Comparison of ENCODE assay signal across 8 cellular contexts in the genomic region with DNA sequence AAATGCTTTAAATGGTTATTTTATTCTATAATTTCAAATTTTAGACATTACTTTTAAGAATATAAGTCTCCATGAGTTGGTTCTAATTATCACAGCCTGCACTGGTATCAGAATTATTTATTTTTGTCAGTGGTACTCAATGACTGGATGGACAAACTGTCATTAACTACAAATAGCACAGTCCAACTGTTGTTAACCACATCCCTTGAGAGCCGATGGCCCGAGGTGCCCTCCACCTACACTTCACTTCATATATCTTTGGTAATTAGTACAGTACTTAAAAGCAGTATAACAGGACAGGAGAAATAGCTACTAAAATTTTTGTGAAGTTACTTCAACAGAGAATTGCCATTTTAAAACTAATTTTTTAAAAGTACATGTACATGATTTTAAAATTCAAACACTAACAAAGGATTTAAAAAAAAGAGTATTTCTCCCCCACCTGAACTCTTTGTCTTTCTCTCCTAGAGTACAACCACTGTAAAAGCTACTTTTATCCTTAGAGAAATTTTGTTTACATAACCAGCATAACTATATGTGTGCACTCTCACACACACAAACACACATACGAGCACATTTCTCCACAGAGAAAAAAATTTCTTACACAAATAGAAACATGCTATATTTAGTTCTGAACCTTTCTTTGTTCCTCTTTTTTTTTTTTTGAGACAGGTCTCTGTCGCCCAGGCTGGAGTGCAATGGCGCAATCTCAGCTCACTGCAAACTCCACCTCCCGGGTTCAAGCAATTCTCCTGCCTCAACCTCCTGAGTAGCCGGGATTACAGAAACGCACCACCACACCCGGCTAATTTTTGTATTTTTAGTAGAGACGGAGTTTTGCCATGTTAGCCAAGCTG. TPM values are rescaled to one million over a fixed set of nuclear protein-coding genes. Genes with fewer than 3 reads are reported as not detected.
A peak's percentile ranks its signal among the peaks of the same experiment; 100 is the strongest.
DNase-seq lines count a peak whose midpoint lies in the region; ATAC-seq lines count a peak whose summit lies in the region.

No MANE protein-coding gene starts in this region.

- peaks cover 57% of the 10 kb centered on the region for H3K36me3 ChIP-seq in Karpas-422 (ENCODE audit: insufficient read depth, low read length)

- intact Hi-C loops in right cardiac atrium (cut with DNase I), result no loop called here

- DNase-seq in Karpas-422, result peak; percentile 79
- peak in 1 of 3 donors; percentile 54 for DNase-seq in right cardiac atrium
- DNase-seq in NCI-H748 treated with DMSO at 0.1 percent for 48 hours (lab: John Stamatoyannopoulos, UW), result no peak
- no peak for DNase-seq in NK-92 (lab: John Stamatoyannopoulos, UW; ENCODE audit: unreplicated experiment)
- no peak for DNase-seq in NCI-H2081 (lab: John Stamatoyannopoulos, UW)
- no peak for DNase-seq in epidermal melanocyte (ENCODE audit: insufficient read length, low spot score)

- H3K79me2 ChIP-seq in Karpas-422 (ENCODE audit: low read length), result peaks cover 98% of the 10 kb centered on the region

- H3K9ac ChIP-seq in Karpas-422 (ENCODE audit: low read length), result peak overlapping the region; percentile 63

- peak overlapping the region; percentile 63 for H3K4me3 ChIP-seq in Karpas-422 (ENCODE audit: low read length)
- H3K4me3 ChIP-seq in right cardiac atrium (ENCODE audit: low read length), result no peak overlapping the region

- peak overlapping the region; percentile 87 for H3K27ac ChIP-seq in Karpas-422 (ENCODE audit: low read length)
- no peak overlapping the region for H3K27ac ChIP-seq in right cardiac atrium (ENCODE audit: low read length)

- peaks cover 66% of the 10 kb centered on the region for H3K4me1 ChIP-seq in Karpas-422 (ENCODE audit: low read length)
- H3K4me1 ChIP-seq in right cardiac atrium (ENCODE audit: control insufficient read depth, insufficient read depth, low read length), result no peaks in the 10 kb centered on the region

- WGBS in right cardiac atrium, result 53% methylated on average over 10 of the region's 10 CpGs

- H3K4me2 ChIP-seq in Karpas-422 (ENCODE audit: low read depth, low read length, poor library complexity, severe bottlenecking), result peak overlapping the region; percentile 93

- peak; percentile 52 for ATAC-seq in GM18519 (IDR thresholded peaks at IDR 0.05; ENCODE audit: low FRiP score, unreplicated experiment)
- ATAC-seq in GM21723 (IDR thresholded peaks at IDR 0.05; ENCODE audit: unreplicated experiment), result peak; percentile 71
- peak; percentile 53 to 64 for ATAC-seq in right cardiac atrium

- H3K9me2 ChIP-seq in Karpas-422 (replicated peaks; ENCODE audit: insufficient read depth, low read length), result no peaks in the 10 kb centered on the region

- no peaks in the 10 kb centered on the region for H4K20me1 ChIP-seq in Karpas-422 (ENCODE audit: insufficient read depth, low read depth, low read length)

- H3K9me3 ChIP-seq in Karpas-422 (ENCODE audit: low read length) (no peaks in the 10 kb centered on the region), right cardiac atrium (ENCODE audit: control insufficient read depth, low read length) (no peaks in the 10 kb centered on the region)

- no peaks in the 10 kb centered on the region for H3K27me3 ChIP-seq in Karpas-422 (ENCODE audit: low read length)
- no peaks in the 10 kb centered on the region for H3K27me3 ChIP-seq in right cardiac atrium (ENCODE audit: control insufficient read depth, insufficient read depth)

- H2AFZ ChIP-seq in Karpas-422 (ENCODE audit: low read length), result no peak overlapping the region

RNA-seq across cellular contexts. Expression of a gene that starts 6.5 kb away (rescaled TPM):
- total RNA-seq in Karpas-422 (2014; rRNA removed; shearing (Covaris generic); ENCODE audit: low replicate concordance), result 52.4 and 61.0 TPM in 2 replicates
- 10 to 100 TPM; 11.6 to 35.9 (median 25.9) TPM for total RNA-seq in right cardiac atrium
- 14.5 TPM for polyA plus RNA-seq in right cardiac atrium

RNA-seq across cellular contexts. Expression of a gene that starts 17.9 kb away (rescaled TPM):
- total RNA-seq in Karpas-422 (2014; rRNA removed; shearing (Covaris generic); ENCODE audit: low replicate concordance), result 17.0 and 32.4 TPM in 2 replicates
- 1 to 10 TPM; 7.7 to 8.9 (median 8.2) TPM for total RNA-seq in right cardiac atrium
- polyA plus RNA-seq in right cardiac atrium, result 2.6 TPM

RNA-seq across cellular contexts. Expression of a gene that starts 47.7 kb away (rescaled TPM):
- 29.7 and 34.5 TPM in 2 replicates for total RNA-seq in Karpas-422 (2014; rRNA removed; shearing (Covaris generic); ENCODE audit: low replicate concordance)
- 10 to 100 TPM in 3 of 4 donors, 1 to 10 TPM in 1; 9.8 to 11.6 (median 10.9) TPM for total RNA-seq in right cardiac atrium
- 6.1 TPM for polyA plus RNA-seq in right cardiac atrium
